ENCODE assay signal across 20 cellular contexts in genomic region chr7:111363099-111363498, GRCh38.
DNase-seq lines count a peak whose midpoint lies in the region; ATAC-seq, FAIRE-seq and TF ChIP-seq lines count a peak whose summit lies in the region.
"Had no signal": no experiment of that assay in that cellular context is flagged by ENCODE, and none has a peak within 500 bp of the region (broad histone marks: within the 10 kb centered on the region; RNA-seq: fewer than 3 reads in every experiment).

No MANE protein-coding gene starts in this region.

- CTCF ChIA-PET in A549 (lab: Yijun Ruan, JAX) = interaction anchor here (2.1 kb wide), 1 partner anchor 16 kb away, joined by 4 read pairs; no protein-coding TSS in a partner anchor
- CTCF ChIA-PET in HCT116 (lab: Charles Lee) = no interaction called here
- CTCF ChIA-PET in activated CD4-positive, alpha-beta T cell treated with anti-CD3 and anti-CD28 coated beads, Interleukin-2, amount 10 ng/mL, durations not matched to agents 7 days and 5 days (lab: Charles Lee) = no interaction called here

- no peak for DNase-seq in A549 (ENCODE audit: low read depth in 1 of 2, low spot score in 1 of 2)
- no peak for DNase-seq in HCT116 (ENCODE audit: low read depth, low spot score)
- DNase-seq in amniotic stem cell (lab: John Stamatoyannopoulos, UW) = peak; percentile 3
- DNase-seq in foreskin keratinocyte = peak in 1 of 2 donors; percentile 30
- DNase-seq in stimulated activated naive CD8-positive, alpha-beta T cell treated with anti-CD3 and anti-CD28 coated beads, Interleukin-15, amount 100 ng/mL, for 72 hours = no peak
- no peak for DNase-seq in NCI-H2107 (lab: John Stamatoyannopoulos, UW)
- no peak for DNase-seq in activated CD4-positive, alpha-beta T cell treated with anti-CD3 and anti-CD28 coated beads, Interleukin-2, amount 10 ng/mL, durations not matched to agents 7 days and 5 days
- no peak for DNase-seq in type B pancreatic cell (ENCODE audit: extremely low spot score, unreplicated experiment)
- DNase-seq: activated CD4-positive, CD25-positive, alpha-beta regulatory T cell treated with anti-CD3 and anti-CD28 coated beads, Interleukin-2, amount 50 U/mL, for 72 hours; central memory CD4-positive, alpha-beta T cell; DMS79 treated with DMSO at 0.1 percent for 48 hours; effector memory CD8-positive, alpha-beta T cell; H9; NCI-H1105 treated with DMSO at 0.1 percent for 48 hours; tibial artery had no signal

- H3K4me1 ChIP-seq in A549 (peaks cover 32% of the 10 kb centered on the region), HCT116 (ENCODE audit: control insufficient read depth in 1 of 2, insufficient read depth in 2 of 2, low read length in 2 of 2) (peaks cover 23% of the 10 kb centered on the region in 2 experiments), foreskin keratinocyte (peaks cover 26% of the 10 kb centered on the region)

- TF ChIP-seq EP300 in A549 (IDR thresholded peaks at IDR 0.05) = no peak

- no peak for ATAC-seq in A549
- ATAC-seq in HCT116 = no peak
- no peak for ATAC-seq in foreskin keratinocyte
- no peak for ATAC-seq in stimulated activated naive CD8-positive, alpha-beta T cell treated with anti-CD3 and anti-CD28 coated beads, Interleukin-15, amount 100 ng/mL, for 72 hours
- ATAC-seq: activated T-helper 17 cell treated with anti-CD3 and anti-CD28 coated beads, Interleukin-2, amount 50 U/mL, for 72 hours; effector memory CD8-positive, alpha-beta T cell; stimulated activated memory B cell treated with anti-CD40 and anti-IgM and Interleukin-4, amounts not matched to agents 10 μg/mL and 1 μg/mL and 100 μg/mL, for 72 hours had no signal

- TF ChIP-seq CTCF in A549 (IDR thresholded peaks at IDR 0.05) = no peak
- no peak for TF ChIP-seq CTCF in HCT116 (IDR thresholded peaks at IDR 0.05 in 2 of 3, conservative IDR thresholded peaks at IDR 0.05 in 1 of 3; ENCODE audit: borderline replicate concordance in 1 of 3, insufficient read depth in 1 of 3, low read depth in 2 of 3, low read length in 2 of 3)
- TF ChIP-seq CTCF in foreskin keratinocyte (conservative IDR thresholded peaks at IDR 0.05) = no peak
- TF ChIP-seq CTCF in type B pancreatic cell (conservative IDR thresholded peaks at IDR 0.05) = no peak

- TF ChIP-seq POLR2A in A549 (IDR thresholded peaks at IDR 0.05; ENCODE audit: low read length) (no peak), HCT116 (IDR thresholded peaks at IDR 0.05; ENCODE audit: borderline replicate concordance, extremely low read depth, insufficient read depth, insufficient read length) (no peak)

- H3K4me2 ChIP-seq in A549 (peak overlapping the region; percentile 31), HCT116 (ENCODE audit: low read length) (peak overlapping the region; percentile 34)

- no peak overlapping the region for H3K27ac Mint-ChIP-seq in stimulated activated naive CD8-positive, alpha-beta T cell treated with anti-CD3 and anti-CD28 coated beads, Interleukin-15, amount 100 ng/mL, for 72 hours
- H3K27ac Mint-ChIP-seq in activated CD4-positive, alpha-beta T cell treated with anti-CD3 and anti-CD28 coated beads, Interleukin-2, amount 10 ng/mL, durations not matched to agents 7 days and 5 days = no peak overlapping the region
- no peak overlapping the region for H3K27ac Mint-ChIP-seq in type B pancreatic cell
- H3K27ac Mint-ChIP-seq: activated T-helper 17 cell treated with anti-CD3 and anti-CD28 coated beads, Interleukin-2, amount 50 U/mL, for 72 hours; effector memory CD8-positive, alpha-beta T cell; stimulated activated memory B cell treated with anti-CD40 and anti-IgM and Interleukin-4, amounts not matched to agents 10 μg/mL and 1 μg/mL and 100 μg/mL, for 72 hours; T-helper 2 cell treated with Interferon-gamma antibody and Interleukin-4, amounts not matched to agents 5 μg/mL and 100 μg/mL, for 36 hours had no signal

- no peak overlapping the region for H3K9ac ChIP-seq in HCT116 (ENCODE audit: low read length)

- intact Hi-C loops in HCT116 (cut with micrococcal nuclease) = no loop called here

- POLR2A ChIA-PET in A549 (lab: Yijun Ruan, JAX) (no interaction called here), HCT116 (lab: Charles Lee) (no interaction called here)
- POLR2A ChIA-PET in activated CD4-positive, alpha-beta T cell treated with anti-CD3 and anti-CD28 coated beads, Interleukin-2, amount 10 ng/mL, durations not matched to agents 7 days and 5 days (lab: Charles Lee) = no interaction called here

- H3K4me1 Mint-ChIP-seq in stimulated activated naive CD8-positive, alpha-beta T cell treated with anti-CD3 and anti-CD28 coated beads, Interleukin-15, amount 100 ng/mL, for 72 hours = no peaks in the 10 kb centered on the region
- H3K4me1 Mint-ChIP-seq in activated CD4-positive, alpha-beta T cell treated with anti-CD3 and anti-CD28 coated beads, Interleukin-2, amount 10 ng/mL, durations not matched to agents 7 days and 5 days = no peaks in the 10 kb centered on the region
- peaks cover 17% of the 10 kb centered on the region for H3K4me1 Mint-ChIP-seq in type B pancreatic cell (ENCODE audit: unreplicated experiment)

- 52% methylated on average over 1 of the region's 1 CpG for WGBS in A549 (ENCODE audit: missing lambda C conversion rate)

- no peaks in the 10 kb centered on the region for H3K36me3 ChIP-seq in HCT116 (ENCODE audit: control insufficient read depth in 1 of 2, insufficient read depth in 2 of 2, low read length in 2 of 2)
- H3K36me3 ChIP-seq: tibial artery had no signal

- no peaks in the 10 kb centered on the region for H3K27me3 Mint-ChIP-seq in stimulated activated naive CD8-positive, alpha-beta T cell treated with anti-CD3 and anti-CD28 coated beads, Interleukin-15, amount 100 ng/mL, for 72 hours
- H3K27me3 Mint-ChIP-seq in activated CD4-positive, alpha-beta T cell treated with anti-CD3 and anti-CD28 coated beads, Interleukin-2, amount 10 ng/mL, durations not matched to agents 7 days and 5 days = no peaks in the 10 kb centered on the region
- no peaks in the 10 kb centered on the region for H3K27me3 Mint-ChIP-seq in type B pancreatic cell
- H3K27me3 Mint-ChIP-seq: activated T-helper 17 cell treated with anti-CD3 and anti-CD28 coated beads, Interleukin-2, amount 50 U/mL, for 72 hours; effector memory CD8-positive, alpha-beta T cell; stimulated activated memory B cell treated with anti-CD40 and anti-IgM and Interleukin-4, amounts not matched to agents 10 μg/mL and 1 μg/mL and 100 μg/mL, for 72 hours had no signal

- no peaks in the 10 kb centered on the region for H3K27me3 ChIP-seq in HCT116 (ENCODE audit: insufficient read depth, low read length)
- H3K27me3 ChIP-seq in foreskin keratinocyte = no peaks in the 10 kb centered on the region
- H3K27me3 ChIP-seq: tibial artery had no signal

- no peaks in the 10 kb centered on the region for H3K9me3 ChIP-seq in A549
- H3K9me3 ChIP-seq in HCT116 (ENCODE audit: control insufficient read depth in 1 of 2, insufficient read depth in 1 of 2, low read depth in 1 of 2, low read length in 2 of 2) = no peaks in the 10 kb centered on the region
- H3K9me3 ChIP-seq: tibial artery had no signal

- H4K20me1 ChIP-seq in HCT116 (ENCODE audit: insufficient read depth) = no peaks in the 10 kb centered on the region

- RAD21 ChIA-PET in HCT116 (lab: Charles Lee; ENCODE audit: low non-redundant PET in 1 of 2, low total read pairs in 2 of 2, uncharacterized antibody in 2 of 2, unreplicated experiment in 2 of 2) = no interaction called here

- no peaks in the 10 kb centered on the region for H3K9me3 Mint-ChIP-seq in stimulated activated naive CD8-positive, alpha-beta T cell treated with anti-CD3 and anti-CD28 coated beads, Interleukin-15, amount 100 ng/mL, for 72 hours
- no peaks in the 10 kb centered on the region for H3K9me3 Mint-ChIP-seq in activated CD4-positive, alpha-beta T cell treated with anti-CD3 and anti-CD28 coated beads, Interleukin-2, amount 10 ng/mL, durations not matched to agents 7 days and 5 days
- no peaks in the 10 kb centered on the region for H3K9me3 Mint-ChIP-seq in type B pancreatic cell
- H3K9me3 Mint-ChIP-seq: activated T-helper 17 cell treated with anti-CD3 and anti-CD28 coated beads, Interleukin-2, amount 50 U/mL, for 72 hours; effector memory CD8-positive, alpha-beta T cell; H9; mesothelial cell of epicardium; neural crest cell; stimulated activated memory B cell treated with anti-CD40 and anti-IgM and Interleukin-4, amounts not matched to agents 10 μg/mL and 1 μg/mL and 100 μg/mL, for 72 hours; T-helper 2 cell treated with Interferon-gamma antibody and Interleukin-4, amounts not matched to agents 5 μg/mL and 100 μg/mL, for 36 hours had no signal

- TF ChIP-seq RAD21 in A549 (conservative IDR thresholded peaks at IDR 0.05 in 1 of 2, IDR thresholded peaks at IDR 0.05 in 1 of 2) (no peak), HCT116 (IDR thresholded peaks at IDR 0.05; ENCODE audit: low read depth) (no peak)

- H3K9me2 ChIP-seq in HCT116 (ENCODE audit: insufficient read depth) = no peaks in the 10 kb centered on the region

- H3K4me3 ChIP-seq in A549 = no peak overlapping the region
- H3K4me3 ChIP-seq in HCT116 (replicated peaks in 1 of 2; ENCODE audit: low read depth in 1 of 2, low read length in 2 of 2) = no peak overlapping the region
- H3K4me3 ChIP-seq: tibial artery had no signal

- H3K4me3 Mint-ChIP-seq in stimulated activated naive CD8-positive, alpha-beta T cell treated with anti-CD3 and anti-CD28 coated beads, Interleukin-15, amount 100 ng/mL, for 72 hours = no peak overlapping the region
- H3K4me3 Mint-ChIP-seq in activated CD4-positive, alpha-beta T cell treated with anti-CD3 and anti-CD28 coated beads, Interleukin-2, amount 10 ng/mL, durations not matched to agents 7 days and 5 days = no peak overlapping the region
- H3K4me3 Mint-ChIP-seq in type B pancreatic cell = no peak overlapping the region
- H3K4me3 Mint-ChIP-seq: activated T-helper 17 cell treated with anti-CD3 and anti-CD28 coated beads, Interleukin-2, amount 50 U/mL, for 72 hours; effector memory CD8-positive, alpha-beta T cell; H9; mesothelial cell of epicardium; neural crest cell; stimulated activated memory B cell treated with anti-CD40 and anti-IgM and Interleukin-4, amounts not matched to agents 10 μg/mL and 1 μg/mL and 100 μg/mL, for 72 hours; T-helper 2 cell treated with Interferon-gamma antibody and Interleukin-4, amounts not matched to agents 5 μg/mL and 100 μg/mL, for 36 hours had no signal

- FAIRE-seq in A549 (lab: Jason Lieb, UNC) = no peak

- no peaks in the 10 kb centered on the region for H3K79me2 ChIP-seq in HCT116 (ENCODE audit: insufficient read depth, low read length)

- H3K36me3 Mint-ChIP-seq in activated CD4-positive, alpha-beta T cell treated with anti-CD3 and anti-CD28 coated beads, Interleukin-2, amount 10 ng/mL, durations not matched to agents 7 days and 5 days (ENCODE audit: low read depth) = no peaks in the 10 kb centered on the region
- no peaks in the 10 kb centered on the region for H3K36me3 Mint-ChIP-seq in type B pancreatic cell
- H3K36me3 Mint-ChIP-seq: mesothelial cell of epicardium; stimulated activated memory B cell treated with anti-CD40 and anti-IgM and Interleukin-4, amounts not matched to agents 10 μg/mL and 1 μg/mL and 100 μg/mL, for 72 hours had no signal

- no peak overlapping the region for H2AFZ ChIP-seq in HCT116 (ENCODE audit: low read depth, low read length, poor library complexity, severe bottlenecking)

- BruUV-seq in HCT116 (replicated peaks; lab: Mats Ljungman, UMichigan) = no TSS peak

- H3K27ac ChIP-seq in A549 (peak overlapping the region in 1 of 2 experiments; percentile 65; a peak in 3 of 6 replicates), HCT116 (ENCODE audit: low read depth, low read length) (no peak overlapping the region), foreskin keratinocyte (peak overlapping the region; percentile 71)
- H3K27ac ChIP-seq: tibial artery had no signal
